In genomic region chr11:45922425-45923082, GRCh38 we compare ENCODE assay signal across 10 cellular contexts. TPM values are rescaled to one million over a fixed set of nuclear protein-coding genes. Genes with fewer than 3 reads are reported as not detected.
A peak's percentile ranks its signal among the peaks of the same experiment; 100 is the strongest.
DNase-seq lines count a peak whose midpoint lies in the region; ATAC-seq and TF ChIP-seq lines count a peak whose summit lies in the region.
"Had no signal": no experiment of that assay in that cellular context is flagged by ENCODE, and none has a peak within 500 bp of the region (broad histone marks: within the 10 kb centered on the region; RNA-seq: fewer than 3 reads in every experiment).

Gene LARGE2, plus strand, starts transcription at chr11:45922656. Its CDS starts 227 bp downstream, at chr11:45922883.

- CTCF ChIA-PET in MCF 10A (lab: Yijun Ruan, JAX) = interaction anchor here (0.6 kb wide), 1 partner anchor 7 kb away, joined by 4 read pairs; no protein-coding TSS in a partner anchor

- H3K4me3 Mint-ChIP-seq in MCF 10A (ENCODE audit: unreplicated experiment) = peak within 1 kb of the TSS; percentile 51
- peak within 1 kb of the TSS; percentile 67 for H3K4me3 Mint-ChIP-seq in mesothelial cell of epicardium

- BruUV-seq in MCF 10A (replicated peaks; lab: Mats Ljungman, UMichigan) = no TSS peak

- TF ChIP-seq CTCF in GM10266 (IDR thresholded peaks at IDR 0.05; ENCODE audit: control insufficient read depth, insufficient read depth, low read depth, missing control alignments) (no peak), MCF 10A (IDR thresholded peaks at IDR 0.05; ENCODE audit: unreplicated experiment) (no peak), mesothelial cell of epicardium (IDR thresholded peaks at IDR 0.05; ENCODE audit: unreplicated experiment) (no peak)

- H3K36me3 Mint-ChIP-seq in MCF 10A (ENCODE audit: insufficient read depth, unreplicated experiment) (peaks cover 6% of the 10 kb centered on the region), mesothelial cell of epicardium (no peaks in the 10 kb centered on the region)

- POLR2A ChIA-PET in MCF 10A (lab: Yijun Ruan, JAX) = interaction anchor here (0.9 to 1.0 kb wide), 2 partner anchors 76 to 778 kb away, joined by 3 to 4 read pairs; partner anchors contain the start of genes CRY2 and ZNF408

- H3K27ac Mint-ChIP-seq in MCF 10A (ENCODE audit: low read depth, unreplicated experiment) = no peak within 1 kb of the TSS
- H3K27ac Mint-ChIP-seq in mesothelial cell of epicardium = peak within 1 kb of the TSS; percentile 39

- intact Hi-C loops in MCF 10A (cut with micrococcal nuclease) = no loop called here

- no peaks in the 10 kb centered on the region for H3K9me3 Mint-ChIP-seq in MCF 10A (ENCODE audit: unreplicated experiment)
- H3K9me3 Mint-ChIP-seq in mesothelial cell of epicardium = no peaks in the 10 kb centered on the region

- ATAC-seq in HG03457 (IDR thresholded peaks at IDR 0.05; ENCODE audit: unreplicated experiment) (no peak), GM18520 (IDR thresholded peaks at IDR 0.05; ENCODE audit: unreplicated experiment) (no peak), HG02678 (IDR thresholded peaks at IDR 0.05; ENCODE audit: unreplicated experiment) (no peak)

- H3K27me3 Mint-ChIP-seq in MCF 10A (ENCODE audit: insufficient read depth, unreplicated experiment) (no peaks in the 10 kb centered on the region), mesothelial cell of epicardium (ENCODE audit: low read depth) (peaks cover 46% of the 10 kb centered on the region)

- DNase-seq in GM10266 (ENCODE audit: extremely low spot score) = peak; percentile 57
- DNase-seq in NCI-H2171 treated with DMSO at 0.1 percent for 48 hours (lab: John Stamatoyannopoulos, UW) = peak; percentile 64
- DNase-seq in MCF 10A (ENCODE audit: unreplicated experiment) = peak; percentile 51
- peak in 1 of 2 experiments; percentile 27 for DNase-seq in mesothelial cell of epicardium (ENCODE audit: low spot score in 2 of 2, unreplicated experiment in 2 of 2)
- no peak for DNase-seq in inferior parietal cortex (ENCODE audit: extremely low spot score)

- peaks cover 9% of the 10 kb centered on the region for H3K4me1 Mint-ChIP-seq in MCF 10A (ENCODE audit: insufficient read depth, unreplicated experiment)
- peaks cover 15% of the 10 kb centered on the region for H3K4me1 Mint-ChIP-seq in mesothelial cell of epicardium

RNA-seq across cellular contexts. Expression of gene LARGE2, which starts in this region (rescaled TPM):
- total RNA-seq in MCF 10A (2022) (0.52 and 0.91 TPM in 2 replicates), mesothelial cell of epicardium (5.0 to 6.0 TPM (median 5.2 TPM) in 3 replicates)
- total RNA-seq: fibroblast of villous mesenchyme, LHCN-M2 had no signal

Comparison
In these comparisons a context has a peak if more than half of its experiments do, and no peak if none do; other contexts are left out.
1. Peak in DNase-seq in MCF 10A; RNA of the gene not detected or under 1 TPM.